Comparison of ENCODE assay signal across 10 cellular contexts in genomic region chr1:229340496-229340895, GRCh38. TPM values are rescaled to one million over a fixed set of nuclear protein-coding genes. Genes with fewer than 3 reads are reported as not detected.
A peak's percentile ranks its signal among the peaks of the same experiment; 100 is the strongest.
DNase-seq lines count a peak whose midpoint lies in the region; ATAC-seq and TF ChIP-seq lines count a peak whose summit lies in the region.
"Had no signal": no experiment of that assay in that cellular context is flagged by ENCODE, and none has a peak within 500 bp of the region (broad histone marks: within the 10 kb centered on the region; RNA-seq: fewer than 3 reads in every experiment).

No MANE protein-coding gene starts in this region.

- no peaks in the 10 kb centered on the region for H3K36me3 ChIP-seq in SK-N-SH (replicated peaks in 1 of 2; ENCODE audit: control insufficient read depth in 1 of 2, insufficient read depth in 2 of 2, low read length in 1 of 2)
- H3K36me3 ChIP-seq: prostate gland had no signal

- peaks cover 5 to 19% of the 10 kb centered on the region in 2 experiments; a peak in 3 of 4 replicates for H3K4me1 ChIP-seq in SK-N-SH (ENCODE audit: control insufficient read depth in 1 of 2, insufficient read depth in 2 of 2, low read depth in 1 of 2, low read length in 1 of 2)
- H3K4me1 ChIP-seq: prostate gland had no signal

- no peak overlapping the region for H3K9ac ChIP-seq in SK-N-SH

- no peak for ATAC-seq in SK-N-SH treated with all-trans-retinoic acid at 6 μM for 48 hours
- ATAC-seq in HG02610 (IDR thresholded peaks at IDR 0.05; ENCODE audit: unreplicated experiment): no peak
- ATAC-seq in HG02678 (IDR thresholded peaks at IDR 0.05; ENCODE audit: unreplicated experiment): no peak

- H3K9me3 ChIP-seq in SK-N-SH: no peaks in the 10 kb centered on the region
- H3K9me3 ChIP-seq: prostate gland had no signal

- TF ChIP-seq EP300 in SK-N-SH (IDR thresholded peaks at IDR 0.05; ENCODE audit: borderline replicate concordance in 1 of 2, low read depth in 1 of 2, low read length in 1 of 2): no peak

- H3K9me3 Mint-ChIP-seq in osteocyte (ENCODE audit: unreplicated experiment): no peaks in the 10 kb centered on the region

- no peaks in the 10 kb centered on the region for H3K9me2 ChIP-seq in SK-N-SH

- CTCF ChIA-PET in SK-N-SH (lab: Yijun Ruan, JAX): interaction anchor here (1.0 to 1.3 kb wide), 2 partner anchors 9 to 141 kb away, joined by 3 read pairs; no protein-coding TSS in a partner anchor

- no peak for TF ChIP-seq CTCF in SK-N-SH (IDR thresholded peaks at IDR 0.05)
- no peak for TF ChIP-seq CTCF in osteocyte (IDR thresholded peaks at IDR 0.05)

- DNase-seq in SK-N-SH (no peak), NCI-H2227 (lab: John Stamatoyannopoulos, UW; ENCODE audit: unreplicated experiment) (peak; percentile 18), caudate nucleus (lab: John Stamatoyannopoulos, UW) (peak in 29 of 61 donors; percentile 5 to 81 (median 26)), osteocyte (ENCODE audit: extremely low spot score, unreplicated experiment) (no peak), NOMO-1 treated with dmso at 0.1 percent for 144 hours (lab: John Stamatoyannopoulos, UW; ENCODE audit: unreplicated experiment) (no peak)

- peaks cover 21% of the 10 kb centered on the region for H3K4me1 Mint-ChIP-seq in osteocyte (ENCODE audit: unreplicated experiment)

- peak overlapping the region; percentile 38 for H3K4me3 Mint-ChIP-seq in osteocyte (ENCODE audit: unreplicated experiment)

- POLR2A ChIA-PET in SK-N-SH (lab: Yijun Ruan, JAX): no interaction called here

- no peaks in the 10 kb centered on the region; the same call in 1 of the 2 replicates for H3K27me3 ChIP-seq in SK-N-SH (ENCODE audit: insufficient read depth)

- WGBS in SK-N-SH (ENCODE audit: low lambda C conversion rate): 86% methylated on average over 6 of the region's 6 CpGs

- no peak overlapping the region for H3K27ac Mint-ChIP-seq in osteocyte (ENCODE audit: unreplicated experiment)

- peaks cover 7% of the 10 kb centered on the region for H3F3A ChIP-seq in SK-N-SH (replicated peaks; ENCODE audit: insufficient read depth)

- H2AFZ ChIP-seq in SK-N-SH (ENCODE audit: low read depth): no peak overlapping the region

- TF ChIP-seq RAD21 in SK-N-SH (IDR thresholded peaks at IDR 0.05; ENCODE audit: low read length): no peak

- peak overlapping the region; percentile 92 for H3K4me2 ChIP-seq in SK-N-SH

- H3K79me2 ChIP-seq in SK-N-SH (ENCODE audit: insufficient read depth): peaks cover 60% of the 10 kb centered on the region

- H3K4me3 ChIP-seq in SK-N-SH (ENCODE audit: low read depth in 2 of 2, low read length in 1 of 2): peak overlapping the region; percentile 6 to 85; a peak in 3 of 4 replicates

- H3K36me3 Mint-ChIP-seq in osteocyte (ENCODE audit: unreplicated experiment): no peaks in the 10 kb centered on the region

- no peaks in the 10 kb centered on the region for H4K20me1 ChIP-seq in SK-N-SH (ENCODE audit: insufficient read depth)

- no peaks in the 10 kb centered on the region for H3K27me3 Mint-ChIP-seq in osteocyte (ENCODE audit: unreplicated experiment)

- H3K27ac ChIP-seq in SK-N-SH (ENCODE audit: low read depth in 2 of 2, low read length in 1 of 2): 0 out of 4 replicates have a peak overlapping the region, but pooled peaks of 1 of the 2 experiments have one; percentile 19
- H3K27ac ChIP-seq in caudate nucleus (ENCODE audit: low read depth, low read length): peak overlapping the region; percentile 46
- H3K27ac ChIP-seq: coronary artery had no signal

TF ChIP-seq in SK-N-SH, 30 proteins besides CTCF, POLR2A, EP300 and RAD21:
- TF ChIP-seq USF2 (IDR thresholded peaks at IDR 0.05; ENCODE audit: borderline replicate concordance, low read depth, low read length) (no peak), NRF1 (IDR thresholded peaks at IDR 0.05; ENCODE audit: low read depth, low read length) (no peak), RFX5 (IDR thresholded peaks at IDR 0.05; ENCODE audit: low read length) (no peak), GATA2 (CRISPR knock-in tag; IDR thresholded peaks at IDR 0.05) (no peak), TAF1 (IDR thresholded peaks at IDR 0.05; ENCODE audit: borderline replicate concordance, low read depth, low read length) (no peak)
TF ChIP-seq in SK-N-SH: peak in this region for 0.

TF ChIP-seq in SK-N-SH treated with all-trans-retinoic acid at 6 μM for 48 hours, 23 proteins besides CTCF, POLR2A, EP300 and RAD21:
- TF ChIP-seq ESRRG (CRISPR knock-in tag; IDR thresholded peaks at IDR 0.05): no peak
- TF ChIP-seq OSR1 (CRISPR knock-in tag; IDR thresholded peaks at IDR 0.05): no peak
- TF ChIP-seq BACH2 (CRISPR knock-in tag; IDR thresholded peaks at IDR 0.05; ENCODE audit: borderline replicate concordance): no peak
- no peak for TF ChIP-seq RARB (CRISPR knock-in tag; IDR thresholded peaks at IDR 0.05)
- TF ChIP-seq CSDC2 (CRISPR knock-in tag; IDR thresholded peaks at IDR 0.05): no peak
- no peak for TF ChIP-seq TOX (CRISPR knock-in tag; IDR thresholded peaks at IDR 0.05; ENCODE audit: borderline replicate concordance)
- no peak for TF ChIP-seq CSRNP3 (CRISPR knock-in tag; IDR thresholded peaks at IDR 0.05)
- no peak for TF ChIP-seq ZC3H10 (CRISPR knock-in tag; IDR thresholded peaks at IDR 0.05)
- no peak for TF ChIP-seq TCF4 (CRISPR knock-in tag; IDR thresholded peaks at IDR 0.05; ENCODE audit: borderline replicate concordance)
- no peak for TF ChIP-seq SNAI2 (CRISPR knock-in tag; IDR thresholded peaks at IDR 0.05)
- no peak for TF ChIP-seq ZNF565 (CRISPR knock-in tag; conservative IDR thresholded peaks at IDR 0.05; ENCODE audit: low read depth)
- TF ChIP-seq CREB5 (CRISPR knock-in tag; IDR thresholded peaks at IDR 0.05; ENCODE audit: low read depth): no peak
- TF ChIP-seq PPARA (CRISPR knock-in tag; IDR thresholded peaks at IDR 0.05; ENCODE audit: borderline replicate concordance): no peak
- no peak for TF ChIP-seq ZFP3 (CRISPR knock-in tag; IDR thresholded peaks at IDR 0.05)
- no peak for TF ChIP-seq ISL1 (CRISPR knock-in tag; IDR thresholded peaks at IDR 0.05)
- TF ChIP-seq ZFP30 (CRISPR knock-in tag; IDR thresholded peaks at IDR 0.05): no peak
- TF ChIP-seq POU6F1 (CRISPR knock-in tag; IDR thresholded peaks at IDR 0.05; ENCODE audit: borderline replicate concordance, low read depth): no peak
- no peak for TF ChIP-seq ARNTL (CRISPR knock-in tag; IDR thresholded peaks at IDR 0.05; ENCODE audit: borderline replicate concordance, low read depth)
TF ChIP-seq in SK-N-SH treated with all-trans-retinoic acid at 6 μM for 48 hours: peak in this region for 0.

RNA-seq across cellular contexts. Expression of gene CCSAP, which starts 2.4 kb away (rescaled TPM):
- 1.8 and 2.2 TPM in 2 replicates for polyA plus RNA-seq in SK-N-SH (2012; rRNA removed)
- 3.2 and 3.7 TPM in 2 replicates for polyA plus RNA-seq in SK-N-SH (2012; cell fraction: cytosol; rRNA removed)
- polyA plus RNA-seq in SK-N-SH (2012; cell fraction: nucleus; rRNA removed): 1.4 and 2.3 TPM in 2 replicates
- 5.4 and 5.7 TPM in 2 replicates for total RNA-seq in osteocyte
